ENCODE assay signal across 8 cellular contexts in genomic region chr15:37801529-37801928, GRCh38.
"Had no signal": no experiment of that assay in that cellular context is flagged by ENCODE, and none has a peak within 500 bp of the region (broad histone marks: within the 10 kb centered on the region; RNA-seq: fewer than 3 reads in every experiment).

No MANE protein-coding gene starts in this region.

- FAIRE-seq: H54, HTR-8/SVneo, K562 had no signal

- H3K27ac Mint-ChIP-seq: H9 had no signal

- DNase-seq: GOT3, H9, HCEC 1CT, IMR-90, KG1 had no signal

- H3K4me3 Mint-ChIP-seq: H9 had no signal

- ATAC-seq: K562 had no signal

- H3K4me3 ChIP-seq: K562 had no signal
